20 cellular contexts compared by ENCODE assay signal in genomic region chr20:4013041-4013440, GRCh38. TPM values are rescaled to one million over a fixed set of nuclear protein-coding genes. Genes with fewer than 3 reads are reported as not detected.
DNase-seq lines count a peak whose midpoint lies in the region; ATAC-seq, FAIRE-seq and TF ChIP-seq lines count a peak whose summit lies in the region.
"Had no signal": no experiment of that assay in that cellular context is flagged by ENCODE, and none has a peak within 500 bp of the region (broad histone marks: within the 10 kb centered on the region; RNA-seq: fewer than 3 reads in every experiment).

No MANE protein-coding gene starts in this region.

- H3K4me3 ChIP-seq in GM23248 = no peak overlapping the region
- H3K4me3 ChIP-seq in adipocyte (ENCODE audit: low read length) = peak overlapping the region; percentile 95
- H3K4me3 ChIP-seq in thoracic aorta = peak overlapping the region; percentile 95
- no peak overlapping the region for H3K4me3 ChIP-seq in HepG2 (replicated peaks in 1 of 3; ENCODE audit: insufficient read depth in 1 of 3, low read depth in 2 of 3, low read length in 3 of 3)

- TF ChIP-seq CTCF in glutamatergic neuron (IDR thresholded peaks at IDR 0.05; ENCODE audit: partially characterized antibody, unreplicated experiment) = no peak
- no peak for TF ChIP-seq CTCF in thoracic aorta (IDR thresholded peaks at IDR 0.05)
- no peak for TF ChIP-seq CTCF in HepG2 (CRISPR knock-in tag; IDR thresholded peaks at IDR 0.05)

- H3K27me3 ChIP-seq in GM23248 (replicated peaks; ENCODE audit: insufficient read depth) (no peaks in the 10 kb centered on the region), adipocyte (replicated peaks; ENCODE audit: control insufficient read depth, insufficient read depth, low read length) (no peaks in the 10 kb centered on the region), thoracic aorta (replicated peaks; ENCODE audit: insufficient read depth) (no peaks in the 10 kb centered on the region), HepG2 (ENCODE audit: control insufficient read depth in 1 of 2, insufficient read depth in 2 of 2, low read length in 2 of 2) (no peaks in the 10 kb centered on the region; a peak in 1 of 5 replicates)
- H3K27me3 ChIP-seq: SJSA1 had no signal

- H3K4me1 ChIP-seq in GM23248 (ENCODE audit: insufficient read depth) (peaks cover 16% of the 10 kb centered on the region), adipocyte (ENCODE audit: control insufficient read depth, insufficient read depth, low read length) (peaks cover 44% of the 10 kb centered on the region), thoracic aorta (ENCODE audit: control insufficient read depth in 1 of 2, low read depth in 2 of 2) (peaks cover 22 to 49% of the 10 kb centered on the region in 2 donors), HepG2 (ENCODE audit: insufficient read depth, low read length) (peaks cover 36% of the 10 kb centered on the region)

- DNase-seq in GM23248 (no peak), adipocyte (ENCODE audit: low read depth) (peak; percentile 58), glutamatergic neuron (no peak), thoracic aorta (ENCODE audit: low spot score) (no peak), NOMO-1 treated with DMSO at 0.1 percent for 48 hours (lab: John Stamatoyannopoulos, UW; ENCODE audit: unreplicated experiment) (no peak), HepG2 (ENCODE audit: low spot score) (no peak)
- DNase-seq in activated CD4-positive, alpha-beta T cell treated with anti-CD3 and anti-CD28 coated beads for 36 hours = no peak
- DNase-seq: activated CD8-positive, alpha-beta memory T cell treated with anti-CD3 and anti-CD28 coated beads, Interleukin-2, amount 50 U/mL, for 48 hours; activated naive CD4-positive, alpha-beta T cell; anterior cingulate cortex; cerebellar nuclear complex; effector CD8-positive, alpha-beta T cell; EL; GOT3; midbrain; NCI-H1105; NCI-H69; stimulated activated naive B cell treated with anti-CD40 and anti-IgM and Interleukin-4, amounts not matched to agents 10 μg/mL and 1 μg/mL and 100 μg/mL, for 72 hours had no signal

- TF ChIP-seq EP300 in HepG2 (IDR thresholded peaks at IDR 0.05; ENCODE audit: low read depth in 2 of 2, low read length in 2 of 2) (no peak), HepG2 (CRISPR knock-in tag; IDR thresholded peaks at IDR 0.05; ENCODE audit: borderline replicate concordance) (no peak)

- H3K79me2 ChIP-seq in GM23248 (ENCODE audit: insufficient read depth) = peaks cover 69% of the 10 kb centered on the region
- peaks cover 8% of the 10 kb centered on the region for H3K79me2 ChIP-seq in HepG2 (ENCODE audit: insufficient read depth, low read length)

- whole genome bisulfite sequencing in GM23248 (ENCODE audit: low coverage in 1 of 2, low lambda C conversion rate in 2 of 2, missing lambda C conversion rate in 2 of 2), 2 experiments = 52 to 55% methylated on average over 2 of the region's 2 CpGs
- WGBS in HepG2 (ENCODE audit: low lambda C conversion rate) = 91% methylated on average over 2 of the region's 2 CpGs

- no TSS peak for BruUV-seq in HepG2 (replicated peaks; lab: Mats Ljungman, UMichigan)

- in situ Hi-C loops in GM23248 (cut with MboI) = no loop called here
- in situ Hi-C loops in HepG2 (cut with HindIII; ENCODE audit: extremely low pct_ligation_motif_present, low pct_unique_long_range_greater_than_20kb) = no loop called here

- no peak for TF ChIP-seq RAD21 in HepG2 (CRISPR knock-in tag; IDR thresholded peaks at IDR 0.05)

- POLR2A ChIA-PET in HepG2 (lab: Yijun Ruan, JAX) = no interaction called here
- POLR2A ChIA-PET in activated CD4-positive, alpha-beta T cell treated with anti-CD3 and anti-CD28 coated beads for 36 hours (lab: Charles Lee) = no interaction called here

- peak overlapping the region; percentile 91 for H3K4me2 ChIP-seq in GM23248 (ENCODE audit: unreplicated experiment)
- no peak overlapping the region for H3K4me2 ChIP-seq in HepG2 (ENCODE audit: low read depth, low read length)

- no peak for FAIRE-seq in HepG2 (lab: Jason Lieb, UNC)

- H3K36me3 Mint-ChIP-seq in glutamatergic neuron (ENCODE audit: unreplicated experiment) = peaks cover 12% of the 10 kb centered on the region
- H3K36me3 Mint-ChIP-seq in activated CD4-positive, alpha-beta T cell treated with anti-CD3 and anti-CD28 coated beads for 36 hours (ENCODE audit: low read depth) = peaks cover 4% of the 10 kb centered on the region

- H4K20me1 ChIP-seq in GM23248 (ENCODE audit: insufficient read depth) (no peaks in the 10 kb centered on the region), HepG2 (ENCODE audit: insufficient read depth, low read length) (no peaks in the 10 kb centered on the region)

- peaks cover 17% of the 10 kb centered on the region for H3K27me3 Mint-ChIP-seq in glutamatergic neuron (ENCODE audit: unreplicated experiment)
- H3K27me3 Mint-ChIP-seq in activated CD4-positive, alpha-beta T cell treated with anti-CD3 and anti-CD28 coated beads for 36 hours = peaks cover 2% of the 10 kb centered on the region
- H3K27me3 Mint-ChIP-seq: stimulated activated naive B cell treated with anti-CD40 and anti-IgM and Interleukin-4, amounts not matched to agents 10 μg/mL and 1 μg/mL and 100 μg/mL, for 72 hours had no signal

- H3K9ac ChIP-seq in GM23248 (peak overlapping the region; percentile 19; the same call in 1 of the 2 replicates), adipocyte (ENCODE audit: low read length) (peak overlapping the region; percentile 94), HepG2 (ENCODE audit: insufficient read depth, low read depth, low read length) (no peak overlapping the region)

- H3K9me3 ChIP-seq in GM23248 (ENCODE audit: low read depth) (no peaks in the 10 kb centered on the region), adipocyte (ENCODE audit: control insufficient read depth, low read length) (no peaks in the 10 kb centered on the region), thoracic aorta (no peaks in the 10 kb centered on the region), HepG2 (ENCODE audit: low read length) (no peaks in the 10 kb centered on the region)
- H3K9me3 ChIP-seq: SJSA1 had no signal

- no peak for TF ChIP-seq POLR2A in HepG2 (IDR thresholded peaks at IDR 0.05; ENCODE audit: insufficient read depth in 1 of 2, low read depth in 2 of 2, low read length in 2 of 2)

- CTCF ChIA-PET in HepG2 (lab: Yijun Ruan, JAX; ENCODE audit: low intra/inter-chr PET ratio, low total read pairs) = interaction anchor here (1.0 to 4.2 kb wide), 2 partner anchors 71 to 75 kb away, joined by 3 to 59 read pairs; no protein-coding TSS in a partner anchor
- CTCF ChIA-PET in activated CD4-positive, alpha-beta T cell treated with anti-CD3 and anti-CD28 coated beads for 36 hours (lab: Charles Lee) = interaction anchor here (0.7 to 2.0 kb wide), 5 partner anchors 71 to 170 kb away, joined by 3 to 16 read pairs (median 4); no protein-coding TSS in a partner anchor

- ATAC-seq in thoracic aorta (ENCODE audit: insufficient number of reproducible peaks, low FRiP score, low read depth) (no peak), HG03571 (IDR thresholded peaks at IDR 0.05; ENCODE audit: unreplicated experiment) (no peak), HepG2 (no peak)
- no peak for ATAC-seq in activated CD4-positive, alpha-beta T cell treated with anti-CD3 and anti-CD28 coated beads for 36 hours
- ATAC-seq: stimulated activated naive B cell treated with anti-CD40 and anti-IgM and Interleukin-4, amounts not matched to agents 10 μg/mL and 1 μg/mL and 100 μg/mL, for 72 hours had no signal

- H2AFZ ChIP-seq in GM23248 (no peak overlapping the region), HepG2 (ENCODE audit: low read length) (no peak overlapping the region)

- H3K27ac ChIP-seq in GM23248 (peak overlapping the region; percentile 14), thoracic aorta (peak overlapping the region in 1 of 2 donors; percentile 93), HepG2 (ENCODE audit: extremely low read length, insufficient read depth, low read length) (no peak overlapping the region)
- H3K27ac ChIP-seq: SJSA1 had no signal

- peaks cover 22% of the 10 kb centered on the region for H3F3A ChIP-seq in GM23248 (ENCODE audit: insufficient read depth)

- peak overlapping the region; percentile 98 for H3K27ac Mint-ChIP-seq in glutamatergic neuron (ENCODE audit: unreplicated experiment)
- no peak overlapping the region for H3K27ac Mint-ChIP-seq in activated CD4-positive, alpha-beta T cell treated with anti-CD3 and anti-CD28 coated beads for 36 hours
- H3K27ac Mint-ChIP-seq: stimulated activated naive B cell treated with anti-CD40 and anti-IgM and Interleukin-4, amounts not matched to agents 10 μg/mL and 1 μg/mL and 100 μg/mL, for 72 hours had no signal

- H3K36me3 ChIP-seq in GM23248 (ENCODE audit: low read depth) (no peaks in the 10 kb centered on the region), adipocyte (ENCODE audit: control insufficient read depth, insufficient read depth, low read length, severe bottlenecking) (peaks cover 10% of the 10 kb centered on the region), thoracic aorta (no peaks in the 10 kb centered on the region), HepG2 (replicated peaks in 1 of 2; ENCODE audit: control insufficient read depth in 1 of 2, insufficient read depth in 2 of 2, low read length in 2 of 2) (no peaks in the 10 kb centered on the region)

- peaks cover 41% of the 10 kb centered on the region for H3K4me1 Mint-ChIP-seq in glutamatergic neuron (ENCODE audit: low read depth, unreplicated experiment)
- peaks cover 37% of the 10 kb centered on the region for H3K4me1 Mint-ChIP-seq in activated CD4-positive, alpha-beta T cell treated with anti-CD3 and anti-CD28 coated beads for 36 hours

- no peaks in the 10 kb centered on the region for H3K9me2 ChIP-seq in GM23248 (ENCODE audit: insufficient read depth)

- peak overlapping the region; percentile 95 for H3K4me3 Mint-ChIP-seq in glutamatergic neuron (ENCODE audit: unreplicated experiment)
- no peak overlapping the region for H3K4me3 Mint-ChIP-seq in activated CD4-positive, alpha-beta T cell treated with anti-CD3 and anti-CD28 coated beads for 36 hours
- H3K4me3 Mint-ChIP-seq: stimulated activated naive B cell treated with anti-CD40 and anti-IgM and Interleukin-4, amounts not matched to agents 10 μg/mL and 1 μg/mL and 100 μg/mL, for 72 hours had no signal

- H3K9me3 Mint-ChIP-seq in glutamatergic neuron (ENCODE audit: unreplicated experiment) = peaks cover 27% of the 10 kb centered on the region
- H3K9me3 Mint-ChIP-seq in activated CD4-positive, alpha-beta T cell treated with anti-CD3 and anti-CD28 coated beads for 36 hours (ENCODE audit: low read depth) = no peaks in the 10 kb centered on the region
- H3K9me3 Mint-ChIP-seq: stimulated activated naive B cell treated with anti-CD40 and anti-IgM and Interleukin-4, amounts not matched to agents 10 μg/mL and 1 μg/mL and 100 μg/mL, for 72 hours had no signal

- intact Hi-C loops in HepG2 (cut with micrococcal nuclease; ENCODE audit: unreplicated experiment) = loop anchor here (5.0 kb wide), 1 partner anchor 121 kb away; no protein-coding TSS in a partner anchor
- intact Hi-C loops in activated CD4-positive, alpha-beta T cell treated with anti-CD3 and anti-CD28 coated beads for 36 hours (cut with DNase I, micrococcal nuclease) = loop anchor here in 1 of 2 experiments (5.0 kb wide), 1 partner anchor 106 kb away; no protein-coding TSS in a partner anchor

RNA-seq across cellular contexts. Expression of gene RNF24, which starts 2.3 kb away (rescaled TPM):
- total RNA-seq in GM23248 (2014; rRNA removed; shearing (Covaris generic)) = 20.1 and 24.7 TPM in 2 replicates
- polyA plus RNA-seq in GM23248 (2016; fragmentation: Nextera tagmentation; extraction: Ambion mirVana) = 44.8 and 47.4 TPM in 2 replicates
- 123 TPM for total RNA-seq in glutamatergic neuron (ENCODE audit: unreplicated experiment)
- total RNA-seq in thoracic aorta = 10 to 100 TPM; 34.0 to 73.4 TPM
- total RNA-seq in HepG2 (2016; rRNA removed; fragmentation: Illumina TruSeq; extraction: Trizol) = 2.4 and 2.9 TPM in 2 replicates
- 1.3 and 1.6 TPM in 2 replicates for total RNA-seq in HepG2 (2016; cell fraction: cytosol; rRNA removed; fragmentation: Illumina TruSeq; extraction: Trizol; ENCODE audit: low read depth)
- total RNA-seq in HepG2 (2016; cell fraction: insoluble cytoplasmic fraction; rRNA removed; fragmentation: Illumina TruSeq; extraction: Trizol) = 2.4 and 2.9 TPM in 2 replicates
- total RNA-seq in HepG2 (2016; cell fraction: membrane; rRNA removed; fragmentation: Illumina TruSeq; extraction: Trizol) = 2.8 and 3.3 TPM in 2 replicates
- total RNA-seq in HepG2 (2016; cell fraction: nucleus; rRNA removed; fragmentation: Illumina TruSeq; extraction: Trizol) = 3.7 and 4.2 TPM in 2 replicates
- polyA plus RNA-seq in HepG2 (2011; rRNA removed) = 10.4 TPM in 2 replicates
- polyA plus RNA-seq in HepG2 (2011; cell fraction: cytosol; rRNA removed) = 8.1 and 10.3 TPM in 2 replicates
- polyA plus RNA-seq in HepG2 (2011; cell fraction: nucleus; rRNA removed) = 10.7 and 11.5 TPM in 2 replicates
- 9.7 and 9.9 TPM in 2 replicates for polyA plus RNA-seq in HepG2 (2012)
- polyA plus RNA-seq in HepG2 (2016; cell fraction: cytosol; fragmentation: Illumina TruSeq; extraction: Trizol; ENCODE audit: low read depth) = 2.5 and 3.5 TPM in 2 replicates
- 3.0 and 3.3 TPM in 2 replicates for polyA plus RNA-seq in HepG2 (2016; cell fraction: insoluble cytoplasmic fraction; fragmentation: Illumina TruSeq; extraction: Trizol; ENCODE audit: low read depth)
- 3.9 and 4.1 TPM in 2 replicates for polyA plus RNA-seq in HepG2 (2016; cell fraction: membrane; fragmentation: Illumina TruSeq; extraction: Trizol; ENCODE audit: low read depth)
- 5.8 and 6.3 TPM in 2 replicates for polyA plus RNA-seq in HepG2 (2016; cell fraction: nucleus; fragmentation: Illumina TruSeq; extraction: Trizol; ENCODE audit: insufficient read depth, low read depth)
- 12.7 and 15.9 TPM in 2 replicates for polyA minus RNA-seq in HepG2 (2011; rRNA and poly(A)+ RNA removed; ENCODE audit: low replicate concordance)
- polyA minus RNA-seq in HepG2 (2011; cell fraction: cytosol; rRNA and poly(A)+ RNA removed) = 9.9 and 12.7 TPM in 2 replicates
- 7.1 and 8.6 TPM in 2 replicates for polyA minus RNA-seq in HepG2 (2011; cell fraction: nucleus; rRNA and poly(A)+ RNA removed)
- 10 to 100 TPM; 11.6 to 14.8 TPM for total RNA-seq in activated CD4-positive, alpha-beta T cell treated with anti-CD3 and anti-CD28 coated beads for 36 hours

Comparison
In these comparisons a context has a peak if more than half of its experiments do, and no peak if none do; other contexts are left out.
1. H3K4me3 ChIP-seq: peak in adipocyte (single experiment) and thoracic aorta (single experiment); none in GM23248 (single experiment) and HepG2 (0 of 3).